Comparison of ENCODE assay signal across 8 cellular contexts in the genomic region with DNA sequence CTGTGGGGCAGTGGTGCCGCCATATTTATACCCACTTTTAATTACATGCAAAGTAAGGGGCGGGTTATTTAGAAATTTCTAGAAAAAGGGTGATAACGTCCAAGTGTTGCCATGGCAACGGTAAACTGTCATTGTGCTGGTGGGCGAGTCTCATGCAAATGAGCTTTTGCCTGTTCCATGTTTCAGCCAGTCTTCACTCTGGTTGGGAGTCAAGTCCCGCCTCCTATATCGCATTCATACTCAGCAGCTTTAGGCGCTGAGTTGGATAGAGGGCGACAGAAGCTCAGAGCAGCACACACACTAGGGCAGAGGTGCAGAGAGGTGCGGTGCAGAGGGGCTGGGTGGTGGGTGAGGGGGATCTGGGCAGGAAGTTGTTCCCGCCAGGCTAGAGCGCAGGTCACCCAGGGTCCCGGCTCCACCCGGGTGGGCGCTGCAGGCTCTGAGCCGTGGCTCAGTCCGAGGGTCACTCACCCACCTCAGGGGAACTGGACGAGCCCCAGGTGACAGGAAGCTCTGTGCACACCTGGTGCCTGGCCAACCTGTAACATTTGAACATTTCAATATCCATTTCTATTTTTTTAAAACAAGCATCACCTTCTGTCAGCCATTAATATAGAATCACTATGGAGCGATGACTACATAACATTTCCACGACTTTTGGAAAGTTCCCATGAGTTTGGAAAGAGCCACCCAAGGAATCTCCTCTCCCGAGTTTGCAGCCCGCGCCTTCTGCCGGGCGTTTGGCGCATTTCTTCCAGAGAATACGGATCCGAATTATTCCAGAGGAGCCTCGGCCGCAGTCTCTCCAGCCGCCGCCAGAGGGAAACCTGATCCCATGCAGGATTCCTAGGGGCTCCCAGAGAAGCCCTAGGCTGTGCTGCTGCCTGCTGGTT.
DNase-seq lines count a peak whose midpoint lies in the region; ATAC-seq and TF ChIP-seq lines count a peak whose summit lies in the region.

No MANE protein-coding gene starts in this region.

- ATAC-seq in body of pancreas, result peak; percentile 88
- no peak for ATAC-seq in activated naive CD4-positive, alpha-beta T cell treated with anti-CD3 and anti-CD28 coated beads, Interleukin-2, amount 50 U/mL, for 72 hours
- no peak for ATAC-seq in GM18861 (IDR thresholded peaks at IDR 0.05; ENCODE audit: unreplicated experiment)

- H3K4me1 ChIP-seq in body of pancreas, result no peaks in the 10 kb centered on the region
- H3K4me1 ChIP-seq in iPS-18a (ENCODE audit: control insufficient read depth, low read depth, low read length), result peaks cover 3% of the 10 kb centered on the region
- peaks cover 0 to 9% (median 0%) of the 10 kb centered on the region in 6 donors for H3K4me1 ChIP-seq in spleen

- H3K27me3 ChIP-seq in body of pancreas (peaks cover 0 to 11% of the 10 kb centered on the region in 2 donors), iPS-18a (ENCODE audit: control insufficient read depth, insufficient read depth, low read length) (no peaks in the 10 kb centered on the region), spleen (replicated peaks in 1 of 7) (peaks cover 0 to 76% (median 25%) of the 10 kb centered on the region in 7 donors)

- DNase-seq in GM12864 (ENCODE audit: low read depth) (no peak), NCI-H2171 treated with DMSO at 0.1 percent for 48 hours (lab: John Stamatoyannopoulos, UW) (peak; percentile 81), body of pancreas (peak; percentile 72 to 85 (median 75)), spleen (no peak)
- DNase-seq in activated naive CD4-positive, alpha-beta T cell treated with anti-CD3 and anti-CD28 coated beads, Interleukin-2, amount 50 U/mL, for 72 hours (ENCODE audit: low spot score in 2 of 2), result no peak

- H3K27ac ChIP-seq in 22Rv1 (no peak overlapping the region), body of pancreas (no peak overlapping the region), iPS-18a (ENCODE audit: low read length) (no peak overlapping the region), spleen (no peak overlapping the region)

- H3K36me3 ChIP-seq in body of pancreas (replicated peaks in 1 of 2; ENCODE audit: insufficient read depth in 1 of 2, low read depth in 2 of 2), result no peaks in the 10 kb centered on the region
- H3K36me3 ChIP-seq in iPS-18a (ENCODE audit: control insufficient read depth, low read depth, low read length), result no peaks in the 10 kb centered on the region
- no peaks in the 10 kb centered on the region for H3K36me3 ChIP-seq in spleen

- H3K36me3 Mint-ChIP-seq in activated naive CD4-positive, alpha-beta T cell treated with anti-CD3 and anti-CD28 coated beads, Interleukin-2, amount 50 U/mL, for 72 hours, result no peaks in the 10 kb centered on the region

- WGBS in body of pancreas, 2 donors, result 17 to 18% methylated on average over 30 to 32 of the region's 32 CpGs
- WGBS in spleen, 5 donors, result 21 to 37% (median 30%) methylated on average over 23 to 32 of the region's 32 CpGs

- H3K9ac ChIP-seq in iPS-18a (ENCODE audit: low read length), result peak overlapping the region; percentile 21

- no peaks in the 10 kb centered on the region for H3K9me3 Mint-ChIP-seq in activated naive CD4-positive, alpha-beta T cell treated with anti-CD3 and anti-CD28 coated beads, Interleukin-2, amount 50 U/mL, for 72 hours

- no peak overlapping the region for H3K27ac Mint-ChIP-seq in activated naive CD4-positive, alpha-beta T cell treated with anti-CD3 and anti-CD28 coated beads, Interleukin-2, amount 50 U/mL, for 72 hours

- peak; percentile 88 for TF ChIP-seq CTCF in 22Rv1 (IDR thresholded peaks at IDR 0.05)
- peak; percentile 34 for TF ChIP-seq CTCF in GM12864 (IDR thresholded peaks at IDR 0.05; ENCODE audit: low read depth, low read length, missing control alignments)
- peak; percentile 61 to 95 (median 83) for TF ChIP-seq CTCF in body of pancreas (IDR thresholded peaks at IDR 0.05)
- peak in 9 of 11 experiments; percentile 37 to 77 (median 62) for TF ChIP-seq CTCF in spleen (IDR thresholded peaks at IDR 0.05 in 8 of 11, conservative IDR thresholded peaks at IDR 0.05 in 3 of 11)

- intact Hi-C loops in body of pancreas (cut with DNase I), result no loop called here
- intact Hi-C loops in spleen (cut with DNase I; ENCODE audit: low total_unique reads), result no loop called here

- TF ChIP-seq POLR2A in body of pancreas (IDR thresholded peaks at IDR 0.05), result no peak
- TF ChIP-seq POLR2A in spleen (IDR thresholded peaks at IDR 0.05), result no peak

- H3K9me3 ChIP-seq in body of pancreas (no peaks in the 10 kb centered on the region), iPS-18a (ENCODE audit: control insufficient read depth, low read depth, low read length) (no peaks in the 10 kb centered on the region), spleen (no peaks in the 10 kb centered on the region)

- no peak overlapping the region for H3K4me3 ChIP-seq in GM12864 (ENCODE audit: low read depth, low read length)
- no peak overlapping the region for H3K4me3 ChIP-seq in body of pancreas
- H3K4me3 ChIP-seq in iPS-18a (ENCODE audit: low read length), result peak overlapping the region; percentile 53
- no peak overlapping the region for H3K4me3 ChIP-seq in spleen

Comparison
In these comparisons a context has a peak if more than half of its experiments do, and no peak if none do; other contexts are left out.
1. CTCF ChIP-seq: peak in every context shown above with its lines; median percentile 88 in 22Rv1; 83 in body of pancreas; 62 in spleen; 34 in GM12864.
2. DNase-seq: peak in NCI-H2171 treated with DMSO at 0.1 percent for 48 hours (single experiment) and body of pancreas (4 of 4); none in GM12864 (single experiment), spleen (single experiment) and activated naive CD4-positive, alpha-beta T cell treated with anti-CD3 and anti-CD28 coated beads, Interleukin-2, amount 50 U/mL, for 72 hours (0 of 2).